Comparison of ENCODE assay signal across 27 cellular contexts in the genomic region with DNA sequence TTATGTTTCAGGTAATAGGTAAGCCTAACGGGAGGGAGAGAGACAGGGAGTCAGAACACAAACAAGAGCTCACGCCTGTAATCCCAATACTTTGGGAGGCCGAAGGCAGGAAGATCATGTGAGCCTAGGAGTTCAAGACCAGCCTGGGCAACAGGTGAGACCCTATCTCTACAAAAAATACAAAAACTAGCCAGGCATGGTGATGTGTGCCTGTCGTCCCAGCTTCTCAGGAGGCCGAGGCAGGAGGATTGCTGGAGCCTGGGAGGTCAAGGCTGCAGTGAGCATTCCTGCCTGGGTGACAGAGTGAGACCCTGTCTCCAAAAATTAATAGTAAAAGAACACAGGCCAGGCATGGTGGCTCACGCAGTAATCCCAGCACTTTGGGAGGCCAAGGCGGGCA. TPM values are rescaled to one million over a fixed set of nuclear protein-coding genes. Genes with fewer than 3 reads are reported as not detected.
DNase-seq lines count a peak whose midpoint lies in the region; ATAC-seq, FAIRE-seq and TF ChIP-seq lines count a peak whose summit lies in the region.
"Had no signal": no experiment of that assay in that cellular context is flagged by ENCODE, and none has a peak within 500 bp of the region (broad histone marks: within the 10 kb centered on the region; RNA-seq: fewer than 3 reads in every experiment).

No MANE protein-coding gene starts in this region.

- peak overlapping the region; percentile 55 for H3K27ac Mint-ChIP-seq in activated CD8-positive, alpha-beta T cell treated with anti-CD3 and anti-CD28 coated beads for 36 hours
- H3K27ac Mint-ChIP-seq in activated CD8-positive, alpha-beta T cell treated with anti-CD3 and anti-CD28 coated beads, Interleukin-2, amount 10 ng/mL, durations not matched to agents 7 days and 5 days = no peak overlapping the region
- H3K27ac Mint-ChIP-seq in Caco-2 (ENCODE audit: unreplicated experiment) (peak overlapping the region; percentile 59), astrocyte (ENCODE audit: unreplicated experiment) (no peak overlapping the region)
- H3K27ac Mint-ChIP-seq in naive thymus-derived CD8-positive, alpha-beta T cell = peak overlapping the region in 8 of 10 donors; percentile 15 to 85 (median 61)
- H3K27ac Mint-ChIP-seq: activated naive CD8-positive, alpha-beta T cell treated with anti-CD3 and anti-CD28 coated beads, Interleukin-2, amount 10 ng/mL, durations not matched to agents 7 days and 5 days; type B pancreatic cell had no signal

- H3K79me2 ChIP-seq in astrocyte (ENCODE audit: insufficient read depth, low read length) (peaks cover 100% of the 10 kb centered on the region), osteoblast (ENCODE audit: insufficient read depth, low read length) (peaks cover 100% of the 10 kb centered on the region)

- CTCF ChIA-PET in activated CD8-positive, alpha-beta T cell treated with anti-CD3 and anti-CD28 coated beads for 36 hours (lab: Charles Lee) = interaction anchor here (0.9 to 1.9 kb wide), 6 partner anchors 10 to 257 kb away, joined by 3 to 6 read pairs (median 3); no protein-coding TSS in a partner anchor
- CTCF ChIA-PET in activated CD8-positive, alpha-beta T cell treated with anti-CD3 and anti-CD28 coated beads, Interleukin-2, amount 10 ng/mL, durations not matched to agents 7 days and 5 days (lab: Charles Lee) = interaction anchor here (1.8 kb wide), 1 partner anchor 257 kb away, joined by 7 read pairs; no protein-coding TSS in a partner anchor
- CTCF ChIA-PET in Caco-2 (lab: Charles Lee) = no interaction called here

- H3K4me2 ChIP-seq in astrocyte (ENCODE audit: low read length) (no peak overlapping the region), osteoblast (ENCODE audit: insufficient read depth, low read length) (no peak overlapping the region)

- DNase-seq in activated CD8-positive, alpha-beta T cell treated with anti-CD3 and anti-CD28 coated beads for 36 hours = no peak
- no peak for DNase-seq in activated CD8-positive, alpha-beta T cell treated with anti-CD3 and anti-CD28 coated beads, Interleukin-2, amount 10 ng/mL, durations not matched to agents 7 days and 5 days
- no peak for DNase-seq in Caco-2
- DNase-seq in astrocyte (ENCODE audit: low read depth) = no peak
- no peak for DNase-seq in naive thymus-derived CD8-positive, alpha-beta T cell
- no peak for DNase-seq in osteoblast (ENCODE audit: insufficient read length, low spot score, missing footprints)
- DNase-seq: activated CD4-positive, alpha-beta T cell treated with anti-CD3 and anti-CD28 coated beads, Interleukin-2, amount 50 U/mL, for 1 hour; activated naive CD8-positive, alpha-beta T cell treated with anti-CD3 and anti-CD28 coated beads, Interleukin-2, amount 10 ng/mL, durations not matched to agents 7 days and 5 days; effector CD4-positive, alpha-beta T cell; lower lobe of right lung; NCI-H1105; NCI-H2081 treated with DMSO at 0.1 percent for 48 hours; NCI-H446 treated with DMSO at 0.1 percent for 48 hours; NK-92 treated with Interleukin-12 subunit alpha and Interleukin-12 subunit beta, amount 100 ng/mL, for 24 hours; occipital lobe; stomach had no signal

- peaks cover 100% of the 10 kb centered on the region for H4K20me1 ChIP-seq in astrocyte (ENCODE audit: insufficient read depth, low read length)
- peaks cover 98% of the 10 kb centered on the region for H4K20me1 ChIP-seq in osteoblast (ENCODE audit: insufficient read depth, low read length)

- H3K9ac ChIP-seq in astrocyte (ENCODE audit: low read length) = no peak overlapping the region

- POLR2A ChIA-PET in activated CD8-positive, alpha-beta T cell treated with anti-CD3 and anti-CD28 coated beads for 36 hours (lab: Charles Lee) = interaction anchor here (1.0 to 2.7 kb wide), 5 partner anchors 10 to 28 kb away, joined by 5 to 9 read pairs (median 6); a partner anchor contains a TSS
- POLR2A ChIA-PET in activated CD8-positive, alpha-beta T cell treated with anti-CD3 and anti-CD28 coated beads, Interleukin-2, amount 10 ng/mL, durations not matched to agents 7 days and 5 days (lab: Charles Lee) = no interaction called here
- POLR2A ChIA-PET in Caco-2 (lab: Charles Lee) = no interaction called here
- POLR2A ChIA-PET in naive thymus-derived CD8-positive, alpha-beta T cell (lab: Charles Lee) = no interaction called here

- H3K27ac ChIP-seq in astrocyte (ENCODE audit: low read depth, low read length) (no peak overlapping the region), osteoblast (ENCODE audit: low read depth, low read length) (no peak overlapping the region)
- H3K27ac ChIP-seq: lower lobe of right lung, right atrium auricular region, SJSA1 had no signal

- no peaks in the 10 kb centered on the region for H3K9me3 Mint-ChIP-seq in activated CD8-positive, alpha-beta T cell treated with anti-CD3 and anti-CD28 coated beads for 36 hours
- H3K9me3 Mint-ChIP-seq in activated CD8-positive, alpha-beta T cell treated with anti-CD3 and anti-CD28 coated beads, Interleukin-2, amount 10 ng/mL, durations not matched to agents 7 days and 5 days (ENCODE audit: insufficient read depth) = no peaks in the 10 kb centered on the region
- no peaks in the 10 kb centered on the region for H3K9me3 Mint-ChIP-seq in Caco-2 (ENCODE audit: unreplicated experiment)
- H3K9me3 Mint-ChIP-seq in astrocyte (ENCODE audit: unreplicated experiment) = no peaks in the 10 kb centered on the region
- no peaks in the 10 kb centered on the region for H3K9me3 Mint-ChIP-seq in naive thymus-derived CD8-positive, alpha-beta T cell
- H3K9me3 Mint-ChIP-seq: activated naive CD8-positive, alpha-beta T cell treated with anti-CD3 and anti-CD28 coated beads, Interleukin-2, amount 10 ng/mL, durations not matched to agents 7 days and 5 days; type B pancreatic cell had no signal

- H3K4me3 ChIP-seq in Caco-2 (ENCODE audit: low read depth, low read length) = no peak overlapping the region
- no peak overlapping the region for H3K4me3 ChIP-seq in astrocyte (ENCODE audit: insufficient read depth, low read depth, low read length)
- no peak overlapping the region for H3K4me3 ChIP-seq in osteoblast (ENCODE audit: insufficient read depth, low read length)
- H3K4me3 ChIP-seq: lower lobe of right lung, right atrium auricular region, SJSA1 had no signal

- peaks cover 10% of the 10 kb centered on the region; the same call in 1 of the 2 replicates for H3K4me1 ChIP-seq in Caco-2
- H3K4me1 ChIP-seq in astrocyte (ENCODE audit: insufficient read depth, low read length) = peaks cover 26% of the 10 kb centered on the region
- H3K4me1 ChIP-seq in osteoblast (ENCODE audit: insufficient read depth, low read length) = peaks cover 22% of the 10 kb centered on the region

- BruUV-seq in Caco-2 (replicated peaks; lab: Mats Ljungman, UMichigan) = no TSS peak

- peaks cover 63% of the 10 kb centered on the region for H3K4me1 Mint-ChIP-seq in activated CD8-positive, alpha-beta T cell treated with anti-CD3 and anti-CD28 coated beads for 36 hours (ENCODE audit: low read depth)
- peaks cover 52% of the 10 kb centered on the region for H3K4me1 Mint-ChIP-seq in activated CD8-positive, alpha-beta T cell treated with anti-CD3 and anti-CD28 coated beads, Interleukin-2, amount 10 ng/mL, durations not matched to agents 7 days and 5 days (ENCODE audit: low read depth)
- peaks cover 15% of the 10 kb centered on the region for H3K4me1 Mint-ChIP-seq in Caco-2 (ENCODE audit: low read depth, unreplicated experiment)
- peaks cover 35% of the 10 kb centered on the region for H3K4me1 Mint-ChIP-seq in astrocyte (ENCODE audit: low read depth, unreplicated experiment)
- H3K4me1 Mint-ChIP-seq in naive thymus-derived CD8-positive, alpha-beta T cell = peaks cover 33 to 86% (median 71%) of the 10 kb centered on the region in 4 donors

- no peak for TF ChIP-seq CTCF in activated CD8-positive, alpha-beta T cell treated with anti-CD3 and anti-CD28 coated beads for 36 hours (IDR thresholded peaks at IDR 0.05)
- TF ChIP-seq CTCF in Caco-2 (IDR thresholded peaks at IDR 0.05; ENCODE audit: insufficient read depth in 1 of 2, low read depth in 1 of 2, low read length in 1 of 2, severe bottlenecking in 1 of 2, unreplicated experiment in 1 of 2) (no peak), astrocyte (IDR thresholded peaks at IDR 0.05; ENCODE audit: insufficient read depth, low read depth, low read length) (no peak), osteoblast (IDR thresholded peaks at IDR 0.05; ENCODE audit: extremely low read depth, low read depth, low read length) (no peak)

- peaks cover 3% of the 10 kb centered on the region for H3K36me3 ChIP-seq in Caco-2 (ENCODE audit: control insufficient read depth, insufficient read depth, low read length)
- H3K36me3 ChIP-seq in astrocyte (ENCODE audit: insufficient read depth, low read length) = peaks cover 7% of the 10 kb centered on the region
- H3K36me3 ChIP-seq in osteoblast (ENCODE audit: insufficient read depth, low read length) = peaks cover 28% of the 10 kb centered on the region
- H3K36me3 ChIP-seq: right atrium auricular region had no signal

- H3K27me3 ChIP-seq in Caco-2 (replicated peaks; ENCODE audit: control insufficient read depth, insufficient read depth, low read length) = no peaks in the 10 kb centered on the region
- no peaks in the 10 kb centered on the region for H3K27me3 ChIP-seq in astrocyte (ENCODE audit: insufficient read depth, low read length)
- no peaks in the 10 kb centered on the region for H3K27me3 ChIP-seq in osteoblast (ENCODE audit: insufficient read depth, low read length)
- H3K27me3 ChIP-seq: right atrium auricular region, SJSA1, stomach had no signal

- no peaks in the 10 kb centered on the region for H3K27me3 Mint-ChIP-seq in activated CD8-positive, alpha-beta T cell treated with anti-CD3 and anti-CD28 coated beads for 36 hours
- H3K27me3 Mint-ChIP-seq in activated CD8-positive, alpha-beta T cell treated with anti-CD3 and anti-CD28 coated beads, Interleukin-2, amount 10 ng/mL, durations not matched to agents 7 days and 5 days (ENCODE audit: low read depth) = no peaks in the 10 kb centered on the region
- H3K27me3 Mint-ChIP-seq in Caco-2 (ENCODE audit: insufficient read depth, unreplicated experiment) = no peaks in the 10 kb centered on the region
- H3K27me3 Mint-ChIP-seq in astrocyte (ENCODE audit: low read depth, unreplicated experiment) = no peaks in the 10 kb centered on the region
- no peaks in the 10 kb centered on the region for H3K27me3 Mint-ChIP-seq in naive thymus-derived CD8-positive, alpha-beta T cell
- H3K27me3 Mint-ChIP-seq: activated naive CD8-positive, alpha-beta T cell treated with anti-CD3 and anti-CD28 coated beads, Interleukin-2, amount 10 ng/mL, durations not matched to agents 7 days and 5 days; B cell; type B pancreatic cell had no signal

- intact Hi-C loops in activated CD8-positive, alpha-beta T cell treated with anti-CD3 and anti-CD28 coated beads for 36 hours (cut with micrococcal nuclease) = no loop called here
- intact Hi-C loops in Caco-2 (cut with micrococcal nuclease; ENCODE audit: unreplicated experiment) = no loop called here

- peaks cover 31% of the 10 kb centered on the region for H3K36me3 Mint-ChIP-seq in activated CD8-positive, alpha-beta T cell treated with anti-CD3 and anti-CD28 coated beads for 36 hours (ENCODE audit: low read depth)
- peaks cover 32% of the 10 kb centered on the region for H3K36me3 Mint-ChIP-seq in activated CD8-positive, alpha-beta T cell treated with anti-CD3 and anti-CD28 coated beads, Interleukin-2, amount 10 ng/mL, durations not matched to agents 7 days and 5 days (ENCODE audit: low read depth)
- peaks cover 82% of the 10 kb centered on the region for H3K36me3 Mint-ChIP-seq in Caco-2 (ENCODE audit: insufficient read depth, unreplicated experiment)
- H3K36me3 Mint-ChIP-seq in astrocyte (ENCODE audit: low read depth, unreplicated experiment) = peaks cover 2% of the 10 kb centered on the region
- peaks cover 0 to 47% (median 0%) of the 10 kb centered on the region in 3 donors for H3K36me3 Mint-ChIP-seq in naive thymus-derived CD8-positive, alpha-beta T cell

- H2AFZ ChIP-seq in astrocyte (ENCODE audit: low read depth, low read length) (no peak overlapping the region), osteoblast (ENCODE audit: low read length) (no peak overlapping the region)

- FAIRE-seq in astrocyte (lab: Jason Lieb, UNC) = no peak
- FAIRE-seq: A204.1, frontal cortex, keratinocyte had no signal

- no peak for ATAC-seq in activated CD8-positive, alpha-beta T cell treated with anti-CD3 and anti-CD28 coated beads for 36 hours
- no peak for ATAC-seq in activated CD8-positive, alpha-beta T cell treated with anti-CD3 and anti-CD28 coated beads, Interleukin-2, amount 10 ng/mL, durations not matched to agents 7 days and 5 days
- no peak for ATAC-seq in naive thymus-derived CD8-positive, alpha-beta T cell
- no peak for ATAC-seq in GM19035 (IDR thresholded peaks at IDR 0.05; ENCODE audit: unreplicated experiment)
- ATAC-seq in HG02884 (IDR thresholded peaks at IDR 0.05; ENCODE audit: unreplicated experiment) = no peak
- ATAC-seq: esophagus mucosa, lower lobe of right lung, Panc1 had no signal

- H3K9me3 ChIP-seq in Caco-2 (no peaks in the 10 kb centered on the region), astrocyte (ENCODE audit: insufficient read depth, low read depth, low read length) (no peaks in the 10 kb centered on the region), osteoblast (ENCODE audit: low read depth, low read length) (no peaks in the 10 kb centered on the region)
- H3K9me3 ChIP-seq: lower lobe of right lung, right atrium auricular region, SJSA1, stomach had no signal

- no peak overlapping the region for H3K4me3 Mint-ChIP-seq in activated CD8-positive, alpha-beta T cell treated with anti-CD3 and anti-CD28 coated beads for 36 hours
- H3K4me3 Mint-ChIP-seq in activated CD8-positive, alpha-beta T cell treated with anti-CD3 and anti-CD28 coated beads, Interleukin-2, amount 10 ng/mL, durations not matched to agents 7 days and 5 days = no peak overlapping the region
- H3K4me3 Mint-ChIP-seq in Caco-2 (ENCODE audit: unreplicated experiment) (no peak overlapping the region), astrocyte (ENCODE audit: unreplicated experiment) (peak overlapping the region; percentile 40)
- peak overlapping the region in 2 of 10 donors; percentile 11 to 60 for H3K4me3 Mint-ChIP-seq in naive thymus-derived CD8-positive, alpha-beta T cell
- H3K4me3 Mint-ChIP-seq: activated naive CD8-positive, alpha-beta T cell treated with anti-CD3 and anti-CD28 coated beads, Interleukin-2, amount 10 ng/mL, durations not matched to agents 7 days and 5 days; B cell; type B pancreatic cell had no signal

RNA-seq across cellular contexts. Expression of a gene that starts 27.4 kb away (rescaled TPM):
- total RNA-seq in activated CD8-positive, alpha-beta T cell treated with anti-CD3 and anti-CD28 coated beads for 36 hours = 100 to 1,000 TPM; 425 to 440 TPM
- total RNA-seq in activated CD8-positive, alpha-beta T cell treated with anti-CD3 and anti-CD28 coated beads, Interleukin-2, amount 10 ng/mL, durations not matched to agents 7 days and 5 days = 100 to 1,000 TPM; 393 to 414 TPM
- 915 and 956 TPM in 2 replicates for total RNA-seq in Caco-2 (2022)
- 756 and 771 TPM in 2 replicates for total RNA-seq in astrocyte
- total RNA-seq in naive thymus-derived CD8-positive, alpha-beta T cell = 100 to 1,000 TPM; 114 to 122 TPM
- 10 to 100 TPM; 28.3 to 34.2 (median 34.0) TPM for polyA plus RNA-seq in naive thymus-derived CD8-positive, alpha-beta T cell
- total RNA-seq in osteoblast = 401 and 433 TPM in 2 replicates

Comparison
In these comparisons a context has a peak if more than half of its experiments do, and no peak if none do; other contexts are left out.
1. H3K27ac Mint-ChIP-seq: peak in activated CD8-positive, alpha-beta T cell treated with anti-CD3 and anti-CD28 coated beads for 36 hours (single experiment), Caco-2 (single experiment) and naive thymus-derived CD8-positive, alpha-beta T cell (8 of 10); none in activated CD8-positive, alpha-beta T cell treated with anti-CD3 and anti-CD28 coated beads, Interleukin-2, amount 10 ng/mL, durations not matched to agents 7 days and 5 days (single experiment) and astrocyte (single experiment).